ENCODE assay signal across 8 cellular contexts in genomic region chr3:28241221-28242160, GRCh38. TPM values are rescaled to one million over a fixed set of nuclear protein-coding genes. Genes with fewer than 3 reads are reported as not detected.
DNase-seq lines count a peak whose midpoint lies in the region; ATAC-seq and TF ChIP-seq lines count a peak whose summit lies in the region.

A gene with protein sequence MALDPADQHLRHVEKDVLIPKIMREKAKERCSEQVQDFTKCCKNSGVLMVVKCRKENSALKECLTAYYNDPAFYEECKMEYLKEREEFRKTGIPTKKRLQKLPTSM (plus strand): TSS chr3:28241619. CDS start chr3:28241794, 175 bp downstream.

- H3K4me3 ChIP-seq in LNCaP clone FGC (ENCODE audit: low read depth, low read length) (peak within 1 kb of the TSS; percentile 91), fibroblast of lung (replicated peaks in 1 of 4; ENCODE audit: control extremely low read depth in 1 of 4, insufficient read depth in 1 of 4, low read depth in 3 of 4, low read length in 4 of 4) (peak within 1 kb of the TSS; percentile 93 to 97 (median 94))

- H3K9me3 Mint-ChIP-seq in activated T-helper 17 cell treated with anti-CD3 and anti-CD28 coated beads, Interleukin-2, amount 50 U/mL, for 72 hours = no peaks in the 10 kb centered on the region
- peaks cover 0 to 9% (median 0%) of the 10 kb centered on the region in 9 donors for H3K9me3 Mint-ChIP-seq in naive thymus-derived CD8-positive, alpha-beta T cell

- peak within 1 kb of the TSS; percentile 85 for H3K9ac ChIP-seq in fibroblast of lung (ENCODE audit: insufficient read depth, low read length)

- POLR2A ChIA-PET in RWPE1 (lab: Yijun Ruan, JAX; ENCODE audit: low non-redundant PET) = no interaction called here
- POLR2A ChIA-PET in naive thymus-derived CD8-positive, alpha-beta T cell (lab: Charles Lee) = interaction anchor here (1.0 to 1.3 kb wide), 2 partner anchors 10 to 108 kb away, joined by 3 to 4 read pairs; no protein-coding TSS in a partner anchor

- ATAC-seq in activated T-helper 17 cell treated with anti-CD3 and anti-CD28 coated beads, Interleukin-2, amount 50 U/mL, for 72 hours (replicated peaks) = peak; percentile 98
- peak; percentile 93 to 94 for ATAC-seq in naive thymus-derived CD8-positive, alpha-beta T cell

- peaks cover 3% of the 10 kb centered on the region for H3K4me1 ChIP-seq in fibroblast of lung (ENCODE audit: control insufficient read depth, extremely low read depth, insufficient read depth, low read length)

- H3K36me3 Mint-ChIP-seq in activated T-helper 17 cell treated with anti-CD3 and anti-CD28 coated beads, Interleukin-2, amount 50 U/mL, for 72 hours (ENCODE audit: low read depth) = peaks cover 5% of the 10 kb centered on the region
- no peaks in the 10 kb centered on the region for H3K36me3 Mint-ChIP-seq in naive thymus-derived CD8-positive, alpha-beta T cell

- peaks cover 25% of the 10 kb centered on the region for H3K4me1 Mint-ChIP-seq in activated T-helper 17 cell treated with anti-CD3 and anti-CD28 coated beads, Interleukin-2, amount 50 U/mL, for 72 hours
- peaks cover 20 to 58% (median 48%) of the 10 kb centered on the region in 4 donors for H3K4me1 Mint-ChIP-seq in naive thymus-derived CD8-positive, alpha-beta T cell

- H3K4me2 ChIP-seq in fibroblast of lung (ENCODE audit: extremely low read depth, insufficient read depth, low read length) = peak within 1 kb of the TSS; percentile 92

- H2AFZ ChIP-seq in fibroblast of lung (ENCODE audit: low read length) = peak within 1 kb of the TSS; percentile 89

- H3K27ac Mint-ChIP-seq in activated T-helper 17 cell treated with anti-CD3 and anti-CD28 coated beads, Interleukin-2, amount 50 U/mL, for 72 hours = peak within 1 kb of the TSS; percentile 85
- peak within 1 kb of the TSS; percentile 86 to 96 (median 95) for H3K27ac Mint-ChIP-seq in naive thymus-derived CD8-positive, alpha-beta T cell

- TF ChIP-seq CTCF in LNCaP clone FGC (IDR thresholded peaks at IDR 0.05; ENCODE audit: control insufficient read depth, extremely low read depth, insufficient read depth) = no peak
- TF ChIP-seq CTCF in RWPE1 (conservative IDR thresholded peaks at IDR 0.05; ENCODE audit: low read depth) = no peak
- no peak for TF ChIP-seq CTCF in fibroblast of lung (conservative IDR thresholded peaks at IDR 0.05 in 1 of 2, IDR thresholded peaks at IDR 0.05 in 1 of 2; ENCODE audit: low read depth in 1 of 2, low read length in 2 of 2)

- no peaks in the 10 kb centered on the region for H4K20me1 ChIP-seq in fibroblast of lung (ENCODE audit: control insufficient read depth, extremely low read depth, insufficient read depth, low read length)

- H3K4me3 Mint-ChIP-seq in activated T-helper 17 cell treated with anti-CD3 and anti-CD28 coated beads, Interleukin-2, amount 50 U/mL, for 72 hours = peak within 1 kb of the TSS; percentile 93
- H3K4me3 Mint-ChIP-seq in naive thymus-derived CD8-positive, alpha-beta T cell = peak within 1 kb of the TSS; percentile 92 to 98 (median 94)

- peaks cover 20% of the 10 kb centered on the region for H3K79me2 ChIP-seq in fibroblast of lung (ENCODE audit: control insufficient read depth, insufficient read depth, low read length)

- H3K27me3 ChIP-seq in fibroblast of lung (ENCODE audit: control insufficient read depth, insufficient read depth, low read length) = no peaks in the 10 kb centered on the region

- no peaks in the 10 kb centered on the region for H3K27me3 Mint-ChIP-seq in activated T-helper 17 cell treated with anti-CD3 and anti-CD28 coated beads, Interleukin-2, amount 50 U/mL, for 72 hours
- H3K27me3 Mint-ChIP-seq in naive thymus-derived CD8-positive, alpha-beta T cell = no peaks in the 10 kb centered on the region

- no peaks in the 10 kb centered on the region for H3K36me3 ChIP-seq in fibroblast of lung (ENCODE audit: control insufficient read depth, insufficient read depth, low read length)

- DNase-seq in Daoy (ENCODE audit: low read depth) (peak; percentile 97), GOT3 (lab: John Stamatoyannopoulos, UW) (peak; percentile 91), LNCaP clone FGC (ENCODE audit: low read depth) (peak; percentile 94), RWPE1 (ENCODE audit: low spot score) (peak; percentile 93), fibroblast of lung (ENCODE audit: low read depth in 2 of 2) (peak; percentile 95 to 97)
- DNase-seq in naive thymus-derived CD8-positive, alpha-beta T cell = peak; percentile 78 to 92 (median 86)
- DNase-seq in stimulated activated naive CD4-positive, alpha-beta T cell (lab: John Stamatoyannopoulos, UW) = peak; percentile 73 to 92 (median 84)

- H3K9me3 ChIP-seq in fibroblast of lung (ENCODE audit: control insufficient read depth, insufficient read depth, low read depth, low read length) = no peaks in the 10 kb centered on the region

- CTCF ChIA-PET in RWPE1 (lab: Yijun Ruan, JAX) = interaction anchor here (0.6 kb wide), 1 partner anchor 137 kb away, joined by 3 read pairs; no protein-coding TSS in a partner anchor

- H3K27ac ChIP-seq in RWPE1 (peak within 1 kb of the TSS; percentile 77), fibroblast of lung (ENCODE audit: insufficient read depth, low read length) (peak within 1 kb of the TSS; percentile 89)

RNA-seq across cellular contexts. Expression of the gene that starts here (rescaled TPM):
- total RNA-seq in Daoy (2014; rRNA removed; shearing (Covaris generic)) = 5.4 and 18.7 TPM in 2 replicates
- 10 to 100 TPM; 19.1 to 20.5 TPM for total RNA-seq in activated T-helper 17 cell treated with anti-CD3 and anti-CD28 coated beads, Interleukin-2, amount 50 U/mL, for 72 hours
- 5.4 and 5.6 TPM in 2 replicates for total RNA-seq in fibroblast of lung
- 23.3 and 26.7 TPM in 2 replicates for polyA plus RNA-seq in fibroblast of lung
- 25.1 and 26.0 TPM in 2 replicates for polyA plus RNA-seq in fibroblast of lung (2012)
- 0.59 TPM in 1 of 2 replicates, not detected in the other for polyA minus RNA-seq in fibroblast of lung (ENCODE audit: low replicate concordance)
- total RNA-seq in naive thymus-derived CD8-positive, alpha-beta T cell = 10 to 100 TPM; 16.2 to 18.4 TPM
- polyA plus RNA-seq in naive thymus-derived CD8-positive, alpha-beta T cell = 100 to 1,000 TPM in 1 of 3 donors, 10 to 100 TPM in 2; 33.1 to 425 (median 38.0) TPM

Comparison
In these comparisons a context has a peak if more than half of its experiments do, and no peak if none do; other contexts are left out.
1. Peak in every context shown above with its lines: DNase-seq, ATAC-seq, H3K4me3 ChIP-seq and H3K27ac ChIP-seq.